In genomic region chr5:38666668-38667498, GRCh38 we compare ENCODE assay signal across 9 cellular contexts.
DNase-seq lines count a peak whose midpoint lies in the region; ATAC-seq, FAIRE-seq and TF ChIP-seq lines count a peak whose summit lies in the region.
"Had no signal": no experiment of that assay in that cellular context is flagged by ENCODE, and none has a peak within 500 bp of the region (broad histone marks: within the 10 kb centered on the region; RNA-seq: fewer than 3 reads in every experiment).

No MANE protein-coding gene starts in this region.

- no peaks in the 10 kb centered on the region for H3K36me3 ChIP-seq in RWPE2 (ENCODE audit: low read depth)
- H3K36me3 ChIP-seq in gastroesophageal sphincter, result no peaks in the 10 kb centered on the region
- no peaks in the 10 kb centered on the region for H3K36me3 ChIP-seq in spleen

- H3K9me3 ChIP-seq in RWPE2 (ENCODE audit: severe bottlenecking), result no peaks in the 10 kb centered on the region
- no peaks in the 10 kb centered on the region for H3K9me3 ChIP-seq in gastroesophageal sphincter
- H3K9me3 ChIP-seq in spleen, result no peaks in the 10 kb centered on the region

- H3K27me3 ChIP-seq in RWPE2 (ENCODE audit: insufficient read depth, poor library complexity, severe bottlenecking) (no peaks in the 10 kb centered on the region), gastroesophageal sphincter (no peaks in the 10 kb centered on the region), spleen (replicated peaks in 1 of 7) (peaks cover 0 to 4% (median 0%) of the 10 kb centered on the region in 7 donors)

- no peak overlapping the region for H3K4me3 ChIP-seq in RWPE2 (ENCODE audit: severe bottlenecking)
- no peak overlapping the region for H3K4me3 ChIP-seq in gastroesophageal sphincter
- H3K4me3 ChIP-seq in spleen, result no peak overlapping the region

- peak; percentile 58 for FAIRE-seq in H54 (lab: Jason Lieb, UNC)

- 57 to 91% methylated on average over 1 to 4 of the region's 5 CpGs for WGBS in gastroesophageal sphincter (ENCODE audit: low coverage in 1 of 2), 2 donors
- 72 to 86% (median 79%) methylated on average over 5 of the region's 5 CpGs for WGBS in spleen, 5 donors

- TF ChIP-seq POLR2A in H54 (IDR thresholded peaks at IDR 0.05; ENCODE audit: low read depth, low read length) (no peak), gastroesophageal sphincter (IDR thresholded peaks at IDR 0.05) (no peak), spleen (IDR thresholded peaks at IDR 0.05) (no peak)

- TF ChIP-seq CTCF in RWPE2 (IDR thresholded peaks at IDR 0.05; ENCODE audit: poor library complexity, severe bottlenecking) (peak; percentile 62), gastroesophageal sphincter (IDR thresholded peaks at IDR 0.05) (peak in 3 of 4 experiments; percentile 38 to 62 (median 53)), spleen (IDR thresholded peaks at IDR 0.05 in 8 of 11, conservative IDR thresholded peaks at IDR 0.05 in 3 of 11) (peak in 6 of 11 experiments; percentile 24 to 45 (median 38))

- TF ChIP-seq EP300 in gastroesophageal sphincter (IDR thresholded peaks at IDR 0.05), result no peak

- intact Hi-C loops in spleen (cut with DNase I; ENCODE audit: low total_unique reads), result no loop called here

- H3K4me1 ChIP-seq in RWPE2 (ENCODE audit: insufficient read depth, poor library complexity, severe bottlenecking), result no peaks in the 10 kb centered on the region
- peaks cover 0 to 11% (median 0%) of the 10 kb centered on the region in 3 donors for H3K4me1 ChIP-seq in gastroesophageal sphincter
- peaks cover 0 to 11% (median 0%) of the 10 kb centered on the region in 6 donors for H3K4me1 ChIP-seq in spleen

- ATAC-seq in RWPE2 (ENCODE audit: low read depth), result peak; percentile 72; the same call in 2 of the 3 replicates
- peak; percentile 71 for ATAC-seq in gastroesophageal sphincter
- no peak for ATAC-seq in GM19463 (IDR thresholded peaks at IDR 0.05; ENCODE audit: unreplicated experiment)
- ATAC-seq in HG03097 (IDR thresholded peaks at IDR 0.05; ENCODE audit: low FRiP score, unreplicated experiment), result no peak

- H3K27ac ChIP-seq in RWPE2 (ENCODE audit: poor library complexity, severe bottlenecking) (no peak overlapping the region), gastroesophageal sphincter (no peak overlapping the region), spleen (no peak overlapping the region)

- DNase-seq in H54 (ENCODE audit: insufficient read length, low spot score), result no peak
- no peak for DNase-seq in RWPE2 (ENCODE audit: low spot score)
- DNase-seq in spleen, result no peak
- no peak for DNase-seq in foreskin melanocyte
- no peak for DNase-seq in activated CD4-positive, alpha-beta T cell treated with anti-CD3 and anti-CD28 coated beads for 4 hours
- DNase-seq: naive B cell had no signal

Comparison
In these comparisons a context has a peak if more than half of its experiments do, and no peak if none do; other contexts are left out.
1. ATAC-seq: peak in RWPE2 (single experiment) and gastroesophageal sphincter (single experiment); none in GM19463 (single experiment) and HG03097 (single experiment).
2. Peak in every context shown above with its lines, with median percentiles within 50 percentile points of each other: CTCF ChIP-seq.